Comparison of ENCODE assay signal across 8 cellular contexts in genomic region chr16:85029413-85029794, GRCh38. TPM values are rescaled to one million over a fixed set of nuclear protein-coding genes. Genes with fewer than 3 reads are reported as not detected.
DNase-seq lines count a peak whose midpoint lies in the region; TF ChIP-seq lines count a peak whose summit lies in the region.

No MANE protein-coding gene starts in this region.

- H3K18ac ChIP-seq in mesendoderm (ENCODE audit: low read length), result no peak overlapping the region

- no peak overlapping the region for H2BK15ac ChIP-seq in mesendoderm (replicated peaks; ENCODE audit: low read depth)

- H2AK5ac ChIP-seq in mesendoderm (ENCODE audit: low read length), result no peak overlapping the region

- no peaks in the 10 kb centered on the region for H3K79me2 ChIP-seq in mesendoderm (ENCODE audit: control insufficient read depth, insufficient read depth, low read length)

- H3K36me3 ChIP-seq in SK-N-MC (ENCODE audit: insufficient read depth, low read length) (no peaks in the 10 kb centered on the region), mesendoderm (ENCODE audit: control insufficient read depth, insufficient read depth, low read length) (no peaks in the 10 kb centered on the region), stomach (peaks cover 0 to 30% (median 27%) of the 10 kb centered on the region in 4 donors)

- no peaks in the 10 kb centered on the region for H3K9me3 ChIP-seq in SK-N-MC (ENCODE audit: low read depth, low read length)
- H3K9me3 ChIP-seq in stomach, result no peaks in the 10 kb centered on the region

- TF ChIP-seq POLR2A in stomach (IDR thresholded peaks at IDR 0.05), result no peak

- H2BK120ac ChIP-seq in mesendoderm (ENCODE audit: low read depth, low read length), result no peak overlapping the region

- DNase-seq in NCI-H2171 treated with DMSO at 0.1 percent for 48 hours (lab: John Stamatoyannopoulos, UW) (peak; percentile 29), NCI-H2171 (lab: John Stamatoyannopoulos, UW) (no peak), SK-N-MC (ENCODE audit: low read depth, low spot score) (no peak), amniotic epithelial cell (ENCODE audit: low read depth) (peak; percentile 37), mesendoderm (peak; percentile 63), stomach (no peak), mesenteric fat pad (ENCODE audit: low spot score) (no peak), hippocampal formation (lab: John Stamatoyannopoulos, UW) (no peak)

- H3K79me1 ChIP-seq in mesendoderm (ENCODE audit: low read length), result no peaks in the 10 kb centered on the region

- no peak overlapping the region for H3K27ac ChIP-seq in SK-N-MC
- no peak overlapping the region for H3K27ac ChIP-seq in mesendoderm (ENCODE audit: low read depth, low read length)
- H3K27ac ChIP-seq in stomach, result peak overlapping the region in 4 of 5 donors; percentile 86 to 97 (median 96)

- H3K27me3 ChIP-seq in mesendoderm (ENCODE audit: insufficient read depth, low read length, poor library complexity), result no peaks in the 10 kb centered on the region
- H3K27me3 ChIP-seq in stomach, result no peaks in the 10 kb centered on the region

- H3K4me3 ChIP-seq in SK-N-MC (peak overlapping the region; percentile 30; the same call in 1 of the 2 replicates), mesendoderm (ENCODE audit: low read length) (no peak overlapping the region), stomach (peak overlapping the region; percentile 69 to 99 (median 88))

- TF ChIP-seq EP300 in stomach (IDR thresholded peaks at IDR 0.05), result no peak

- H2BK5ac ChIP-seq in mesendoderm (ENCODE audit: low read length), result no peak overlapping the region

- intact Hi-C loops in stomach (cut with DNase I; ENCODE audit: low total_unique reads), result no loop called here

- H3K23ac ChIP-seq in mesendoderm (ENCODE audit: low read length), result no peak overlapping the region

- H4K8ac ChIP-seq in mesendoderm (ENCODE audit: low read depth, low read length), result no peak overlapping the region

- no peak overlapping the region for H3K4me2 ChIP-seq in mesendoderm (ENCODE audit: low read length)

- H3K9ac ChIP-seq in SK-N-MC (ENCODE audit: insufficient read length) (no peak overlapping the region), mesendoderm (ENCODE audit: low read length) (no peak overlapping the region)

- no peak overlapping the region for H3K56ac ChIP-seq in mesendoderm (ENCODE audit: low read length)

- H3K4me1 ChIP-seq in mesendoderm (ENCODE audit: control insufficient read depth, low read depth, low read length), result no peaks in the 10 kb centered on the region
- peaks cover 13 to 56% (median 41%) of the 10 kb centered on the region in 4 donors for H3K4me1 ChIP-seq in stomach

- TF ChIP-seq CTCF in stomach (IDR thresholded peaks at IDR 0.05), result no peak

- no peak overlapping the region for H3K4ac ChIP-seq in mesendoderm (ENCODE audit: low read depth, low read length)

- WGBS in mesendoderm (ENCODE audit: extremely low coverage, insufficient coverage, low lambda C conversion rate), result no CpG with 5 or more reads among the region's 5 CpGs
- WGBS in stomach, 5 donors, result 29 to 46% (median 40%) methylated on average over 5 of the region's 5 CpGs

- no peak overlapping the region for H4K5ac ChIP-seq in mesendoderm (ENCODE audit: low read length)

RNA-seq across cellular contexts. Expression of gene KIAA0513, which starts 1.8 kb away (rescaled TPM):
- polyA plus RNA-seq in mesendoderm (2013, experiment 1 of 2), result 1.8 TPM
- polyA plus RNA-seq in mesendoderm (2013, experiment 2 of 2), result 2.2 TPM
- total RNA-seq in stomach (10 to 100 TPM; 13.3 to 40.6 (median 17.6) TPM), mesenteric fat pad (12.7 TPM)
- polyA plus RNA-seq in stomach, result 10 to 100 TPM in 1 of 3 donors, 1 to 10 TPM in 2; 3.6 to 10.2 (median 8.4) TPM

RNA-seq across cellular contexts. Expression of gene ZDHHC7, which starts 18.1 kb away (rescaled TPM):
- 28.5 TPM for polyA plus RNA-seq in mesendoderm (2013, experiment 1 of 2)
- polyA plus RNA-seq in mesendoderm (2013, experiment 2 of 2), result 27.8 TPM
- 100 to 1,000 TPM in 2 of 5 donors, 10 to 100 TPM in 3; 54.3 to 358 (median 58.1) TPM for total RNA-seq in stomach
- polyA plus RNA-seq in stomach, result 10 to 100 TPM; 15.0 to 23.0 (median 15.4) TPM
- 45.6 TPM for total RNA-seq in mesenteric fat pad

Comparison
In these comparisons a context has a peak if more than half of its experiments do, and no peak if none do; other contexts are left out.
1. DNase-seq: peak in NCI-H2171 treated with DMSO at 0.1 percent for 48 hours (single experiment), amniotic epithelial cell (single experiment) and mesendoderm (single experiment); none in NCI-H2171 (single experiment), SK-N-MC (single experiment), stomach (single experiment), mesenteric fat pad (single experiment) and hippocampal formation (0 of 2).
2. H3K27ac ChIP-seq: peak in stomach (4 of 5); none in SK-N-MC (single experiment) and mesendoderm (single experiment).